In the genomic region with DNA sequence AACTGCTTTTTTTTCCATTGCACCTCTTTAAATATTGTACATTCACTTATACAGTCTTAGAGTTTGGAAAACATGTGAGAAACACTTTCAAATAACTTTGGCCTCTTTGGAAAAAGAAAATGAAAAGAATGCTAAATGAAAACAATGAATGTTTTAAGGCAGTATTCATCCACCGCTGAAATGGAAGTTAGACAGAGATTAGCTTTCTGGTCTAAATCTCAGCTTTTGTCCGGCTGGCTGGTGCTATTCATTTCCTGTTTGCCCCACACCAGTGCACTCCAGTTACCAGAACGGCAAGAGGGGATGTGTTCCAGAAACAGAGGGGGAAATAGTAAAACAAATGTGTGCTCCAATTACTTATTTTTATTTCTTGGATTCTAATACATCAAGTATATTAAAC, we compare ENCODE assay signal across 20 cellular contexts.
A peak's percentile ranks its signal among the peaks of the same experiment; 100 is the strongest.
DNase-seq lines count a peak whose midpoint lies in the region; ATAC-seq and TF ChIP-seq lines count a peak whose summit lies in the region.
"Had no signal": no experiment of that assay in that cellular context is flagged by ENCODE, and none has a peak within 500 bp of the region (broad histone marks: within the 10 kb centered on the region; RNA-seq: fewer than 3 reads in every experiment).

No MANE protein-coding gene starts in this region.

- 26 to 39% methylated on average over 3 of the region's 3 CpGs for WGBS in upper lobe of left lung, 2 donors

- no peaks in the 10 kb centered on the region for H3K4me1 Mint-ChIP-seq in T-helper 2 cell treated with Interferon-gamma antibody and Interleukin-4, amounts not matched to agents 5 μg/mL and 100 μg/mL, for 36 hours (ENCODE audit: low read depth)

- H3K36me3 ChIP-seq in ascending aorta (no peaks in the 10 kb centered on the region), WERI-Rb-1 (no peaks in the 10 kb centered on the region), gastrocnemius medialis (no peaks in the 10 kb centered on the region), upper lobe of left lung (no peaks in the 10 kb centered on the region)
- H3K36me3 ChIP-seq: BLaER1 treated with 17β-estradiol and CSF1 and Interleukin-3, amounts not matched to agents 10 nM and 100 nM; HAP-1; lower lobe of right lung; SJCRH30 had no signal

- no peaks in the 10 kb centered on the region for H3K9me3 Mint-ChIP-seq in T-helper 2 cell treated with Interferon-gamma antibody and Interleukin-4, amounts not matched to agents 5 μg/mL and 100 μg/mL, for 36 hours
- H3K9me3 Mint-ChIP-seq: natural killer cell treated with Interleukin-12 subunit alpha and Interleukin-12 subunit beta and Interleukin-15 and Interleukin-18, amount 100 ng/mL, for 72 hours had no signal

- no peaks in the 10 kb centered on the region for H3K27me3 Mint-ChIP-seq in T-helper 2 cell treated with Interferon-gamma antibody and Interleukin-4, amounts not matched to agents 5 μg/mL and 100 μg/mL, for 36 hours (ENCODE audit: low read depth)
- H3K27me3 Mint-ChIP-seq: brain; stimulated activated naive CD8-positive, alpha-beta T cell treated with anti-CD3 and anti-CD28 coated beads, Interleukin-15, Interleukin-2, amounts not matched to agents 100 ng/mL and 50 ng/mL, for 24 hours had no signal

- DNase-seq in AG10803 (ENCODE audit: low read depth) (peak; percentile 71), ascending aorta (ENCODE audit: low spot score in 2 of 2) (peak in 1 of 2 donors; percentile 66), foreskin fibroblast (peak; percentile 53 to 78), retinal pigment epithelial cell (ENCODE audit: low read depth) (peak; percentile 65), WERI-Rb-1 (no peak), gastrocnemius medialis (no peak), upper lobe of left lung (no peak)
- no peak for DNase-seq in T-helper 2 cell treated with Interferon-gamma antibody and Interleukin-4, amounts not matched to agents 5 μg/mL and 100 μg/mL, for 36 hours (ENCODE audit: low spot score)
- DNase-seq: activated CD4-positive, CD25-positive, alpha-beta regulatory T cell treated with anti-CD3 and anti-CD28 coated beads, Interleukin-2, amount 50 U/mL, for 72 hours; activated gamma-delta T cell; DMS 273 treated with DMSO at 0.1 percent for 48 hours; lower lobe of right lung; NCI-H187 treated with DMSO at 0.1 percent for 48 hours; NCI-H510A; SJCRH30 had no signal

- H3K27ac ChIP-seq in ascending aorta (peak overlapping the region; percentile 53 to 70), WERI-Rb-1 (no peak overlapping the region), gastrocnemius medialis (no peak overlapping the region), upper lobe of left lung (no peak overlapping the region)
- H3K27ac ChIP-seq: BLaER1 treated with 17β-estradiol and CSF1 and Interleukin-3, amounts not matched to agents 10 nM and 100 nM; lower lobe of right lung; SJCRH30 had no signal

- H3K27ac Mint-ChIP-seq in T-helper 2 cell treated with Interferon-gamma antibody and Interleukin-4, amounts not matched to agents 5 μg/mL and 100 μg/mL, for 36 hours, result no peak overlapping the region
- H3K27ac Mint-ChIP-seq: natural killer cell treated with Interleukin-12 subunit alpha and Interleukin-12 subunit beta and Interleukin-15 and Interleukin-18, amount 100 ng/mL, for 72 hours; stimulated activated naive CD8-positive, alpha-beta T cell treated with anti-CD3 and anti-CD28 coated beads, Interleukin-15, Interleukin-2, amounts not matched to agents 100 ng/mL and 50 ng/mL, for 24 hours had no signal

- no peak overlapping the region for H3K4me3 Mint-ChIP-seq in T-helper 2 cell treated with Interferon-gamma antibody and Interleukin-4, amounts not matched to agents 5 μg/mL and 100 μg/mL, for 36 hours
- H3K4me3 Mint-ChIP-seq: brain; natural killer cell treated with Interleukin-12 subunit alpha and Interleukin-12 subunit beta and Interleukin-15 and Interleukin-18, amount 100 ng/mL, for 72 hours; stimulated activated naive CD8-positive, alpha-beta T cell treated with anti-CD3 and anti-CD28 coated beads, Interleukin-15, Interleukin-2, amounts not matched to agents 100 ng/mL and 50 ng/mL, for 24 hours had no signal

- H3K4me3 ChIP-seq in AG10803 (ENCODE audit: low read length) (no peak overlapping the region), ascending aorta (no peak overlapping the region), foreskin fibroblast (ENCODE audit: low read depth in 1 of 2, low read length in 2 of 2) (no peak overlapping the region), retinal pigment epithelial cell (ENCODE audit: low read length) (no peak overlapping the region), WERI-Rb-1 (ENCODE audit: low read depth, low read length) (no peak overlapping the region), gastrocnemius medialis (no peak overlapping the region), upper lobe of left lung (no peak overlapping the region)
- H3K4me3 ChIP-seq: BLaER1 treated with 17β-estradiol and CSF1 and Interleukin-3, amounts not matched to agents 10 nM and 100 nM; HAP-1; lower lobe of right lung; SJCRH30 had no signal

- no peak for TF ChIP-seq EP300 in upper lobe of left lung (IDR thresholded peaks at IDR 0.05)

- intact Hi-C loops in ascending aorta (cut with DNase I) (no loop called here), gastrocnemius medialis (cut with DNase I; ENCODE audit: low total_unique reads) (no loop called here)

- in situ Hi-C loops in gastrocnemius medialis (cut with MboI; ENCODE audit: low sequenced_read_pairs in 4 of 4), result no loop called here

- TF ChIP-seq CTCF in AG10803 (conservative IDR thresholded peaks at IDR 0.05; ENCODE audit: low read length), result no peak
- no peak for TF ChIP-seq CTCF in ascending aorta (IDR thresholded peaks at IDR 0.05)
- no peak for TF ChIP-seq CTCF in foreskin fibroblast (IDR thresholded peaks at IDR 0.05; ENCODE audit: low read depth, low read length)
- TF ChIP-seq CTCF in retinal pigment epithelial cell (conservative IDR thresholded peaks at IDR 0.05; ENCODE audit: low read depth, low read length), result no peak
- no peak for TF ChIP-seq CTCF in WERI-Rb-1 (IDR thresholded peaks at IDR 0.05; ENCODE audit: low read depth, low read length)
- no peak for TF ChIP-seq CTCF in gastrocnemius medialis (IDR thresholded peaks at IDR 0.05 in 4 of 5, conservative IDR thresholded peaks at IDR 0.05 in 1 of 5)
- no peak for TF ChIP-seq CTCF in upper lobe of left lung (IDR thresholded peaks at IDR 0.05)

- TF ChIP-seq POLR2A in gastrocnemius medialis (IDR thresholded peaks at IDR 0.05), result no peak
- TF ChIP-seq POLR2A in upper lobe of left lung (IDR thresholded peaks at IDR 0.05), result no peak

- ATAC-seq in gastrocnemius medialis, result no peak
- no peak for ATAC-seq in upper lobe of left lung (ENCODE audit: low FRiP score in 2 of 2)
- ATAC-seq: lower lobe of right lung; natural killer cell treated with Interleukin-12 subunit alpha and Interleukin-12 subunit beta and Interleukin-15 and Interleukin-18, amount 100 ng/mL, for 72 hours had no signal

- no peaks in the 10 kb centered on the region for H3K36me3 Mint-ChIP-seq in T-helper 2 cell treated with Interferon-gamma antibody and Interleukin-4, amounts not matched to agents 5 μg/mL and 100 μg/mL, for 36 hours (ENCODE audit: low read depth)
- H3K36me3 Mint-ChIP-seq: natural killer cell treated with Interleukin-12 subunit alpha and Interleukin-12 subunit beta and Interleukin-15 and Interleukin-18, amount 100 ng/mL, for 72 hours had no signal

- H3K9me3 ChIP-seq in ascending aorta (no peaks in the 10 kb centered on the region), WERI-Rb-1 (ENCODE audit: severe bottlenecking) (no peaks in the 10 kb centered on the region), gastrocnemius medialis (no peaks in the 10 kb centered on the region), upper lobe of left lung (no peaks in the 10 kb centered on the region)
- H3K9me3 ChIP-seq: HAP-1, lower lobe of right lung had no signal

- H3K27me3 ChIP-seq in ascending aorta, result no peaks in the 10 kb centered on the region
- H3K27me3 ChIP-seq in WERI-Rb-1 (ENCODE audit: insufficient read depth, low read depth, severe bottlenecking), result no peaks in the 10 kb centered on the region
- H3K27me3 ChIP-seq in gastrocnemius medialis, result no peaks in the 10 kb centered on the region
- H3K27me3 ChIP-seq in upper lobe of left lung, result no peaks in the 10 kb centered on the region
- H3K27me3 ChIP-seq: BLaER1 treated with 17β-estradiol and CSF1 and Interleukin-3, amounts not matched to agents 10 nM and 100 nM; SJCRH30 had no signal

- H3K4me1 ChIP-seq in ascending aorta, result peaks cover 3 to 13% of the 10 kb centered on the region in 2 donors
- H3K4me1 ChIP-seq in gastrocnemius medialis, result no peaks in the 10 kb centered on the region
- peaks cover 0 to 6% (median 0%) of the 10 kb centered on the region in 4 donors for H3K4me1 ChIP-seq in upper lobe of left lung
- H3K4me1 ChIP-seq: BLaER1 treated with 17β-estradiol and CSF1 and Interleukin-3, amounts not matched to agents 10 nM and 100 nM; HAP-1; lower lobe of right lung; SJCRH30 had no signal

Comparison
In these comparisons a context has a peak if more than half of its experiments do, and no peak if none do; other contexts are left out.
1. DNase-seq: peak in AG10803 (single experiment), foreskin fibroblast (2 of 2) and retinal pigment epithelial cell (single experiment); none in WERI-Rb-1 (single experiment), T-helper 2 cell treated with Interferon-gamma antibody and Interleukin-4, amounts not matched to agents 5 μg/mL and 100 μg/mL, for 36 hours (single experiment), gastrocnemius medialis (0 of 2) and upper lobe of left lung (0 of 2).
2. H3K27ac ChIP-seq: peak in ascending aorta (2 of 2); none in WERI-Rb-1 (single experiment), gastrocnemius medialis (0 of 4) and upper lobe of left lung (0 of 4).